8 cellular contexts compared by ENCODE assay signal in the genomic region with DNA sequence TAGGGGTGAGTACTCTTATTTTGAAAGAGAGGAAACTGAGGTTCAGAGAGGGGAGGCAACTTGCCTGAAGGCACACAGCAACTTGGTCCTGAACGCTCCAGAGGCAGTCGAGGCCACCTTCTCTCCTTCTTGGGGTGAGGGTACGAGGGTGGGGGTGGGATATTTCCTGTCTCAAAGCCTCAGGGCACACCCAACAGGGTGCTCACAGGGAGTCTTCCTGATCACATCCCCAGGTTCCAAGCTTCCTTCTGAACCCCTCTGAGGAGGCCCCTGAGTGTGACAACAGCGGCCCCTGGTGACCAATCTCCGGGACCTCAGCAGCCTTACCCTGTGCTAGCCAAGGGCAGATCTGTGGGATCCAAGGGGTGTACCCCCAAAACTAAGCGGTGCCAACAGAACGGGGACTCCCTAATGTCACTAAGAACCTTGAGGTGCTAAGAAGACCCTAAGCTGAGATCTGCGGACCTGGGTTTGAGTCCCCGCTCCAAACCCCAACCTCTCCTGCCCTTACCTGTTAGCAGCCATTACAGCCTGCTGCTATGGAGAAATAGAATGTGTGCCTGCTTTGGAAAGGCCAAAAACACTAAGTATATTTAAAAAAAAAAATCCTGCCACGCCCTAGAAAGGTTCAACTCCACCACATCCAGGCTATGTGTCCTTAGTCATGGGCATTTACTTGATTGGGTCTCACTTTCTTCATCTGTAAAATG. TPM values are rescaled to one million over a fixed set of nuclear protein-coding genes. Genes with fewer than 3 reads are reported as not detected.
A peak's percentile ranks its signal among the peaks of the same experiment; 100 is the strongest.
DNase-seq lines count a peak whose midpoint lies in the region; ATAC-seq and TF ChIP-seq lines count a peak whose summit lies in the region.

No MANE protein-coding gene starts in this region.

- no peaks in the 10 kb centered on the region for H3K36me3 ChIP-seq in lung (ENCODE audit: control insufficient read depth in 2 of 2, insufficient read depth in 2 of 2, low read length in 2 of 2)

- H3K9me3 ChIP-seq in lung (ENCODE audit: control insufficient read depth in 2 of 2, insufficient read depth in 1 of 2, low read length in 1 of 2), result peaks cover 0 to 4% of the 10 kb centered on the region in 2 donors

- ATAC-seq in lung (ENCODE audit: insufficient read depth, low FRiP score) (peak; percentile 83), HG02763 (IDR thresholded peaks at IDR 0.05; ENCODE audit: unreplicated experiment) (no peak)

- no peak overlapping the region for H3K4me3 ChIP-seq in lung

- H3K27ac ChIP-seq in lung (ENCODE audit: low read depth in 1 of 2, low read length in 1 of 2), result no peak overlapping the region

- no peaks in the 10 kb centered on the region for H3K27me3 ChIP-seq in lung (ENCODE audit: control insufficient read depth, insufficient read depth)

- peaks cover 0 to 6% of the 10 kb centered on the region in 2 donors for H3K4me1 ChIP-seq in lung (ENCODE audit: control insufficient read depth in 2 of 2, insufficient read depth in 2 of 2, low read length in 2 of 2)

- peak; percentile 70 for TF ChIP-seq CTCF in lung (IDR thresholded peaks at IDR 0.05; ENCODE audit: control extremely low read depth, extremely low read depth)

- WGBS in lung, 2 donors, result 19 to 21% methylated on average over 10 of the region's 10 CpGs

- DNase-seq in AG08396 (ENCODE audit: low spot score) (peak; percentile 88), GM19240 (ENCODE audit: insufficient read length, low spot score) (peak; percentile 77), NCI-H460 (ENCODE audit: extremely low read depth, low read depth) (peak; percentile 67), dermis microvascular lymphatic vessel endothelial cell (ENCODE audit: low read depth in 2 of 2) (peak; percentile 32 to 68), lung (ENCODE audit: low spot score) (peak; percentile 70)
- DNase-seq in activated CD4-positive, alpha-beta T cell treated with anti-CD3 and anti-CD28 coated beads, Interleukin-2, amount 50 U/mL, for 1 hour, result peak; percentile 74
- peak; percentile 62 for DNase-seq in stimulated activated CD8-positive, alpha-beta memory T cell treated with anti-CD3 and anti-CD28 coated beads, Interleukin-12 subunit alpha, Interleukin-12 subunit beta, amount 100 ng/mL, for 1 hour (ENCODE audit: low read depth)

RNA-seq across cellular contexts. Expression of a gene that starts 57.9 kb away (rescaled TPM):
- total RNA-seq in NCI-H460 (2014; rRNA removed; shearing (Covaris generic)), result not detected in 2 replicates
- polyA plus RNA-seq in NCI-H460 (2014; cell fraction: nucleus; rRNA removed), result not detected in 2 replicates
- total RNA-seq in dermis microvascular lymphatic vessel endothelial cell (1.4 and 2.4 TPM in 2 replicates), lung (1 to 10 TPM; 2.1 to 6.5 TPM)
- 1 to 10 TPM; 1.9 to 2.3 TPM for polyA plus RNA-seq in lung
